Comparison of ENCODE assay signal across 26 cellular contexts in genomic region chr10:128896183-128896805, GRCh38.
"Had no signal": no experiment of that assay in that cellular context is flagged by ENCODE, and none has a peak within 500 bp of the region (broad histone marks: within the 10 kb centered on the region; RNA-seq: fewer than 3 reads in every experiment).

No MANE protein-coding gene starts in this region.

- H3K4me3 ChIP-seq: lower lobe of right lung, skin epidermis, thoracic aorta, vagina had no signal

- H3K27me3 ChIP-seq: foreskin keratinocyte, vagina had no signal

- H3K27ac Mint-ChIP-seq: activated CD8-positive, alpha-beta T cell treated with anti-CD3 and anti-CD28 coated beads, Interleukin-2, amount 10 ng/mL, durations not matched to agents 7 days and 5 days; activated naive CD8-positive, alpha-beta T cell treated with anti-CD3 and anti-CD28 coated beads for 36 hours; activated T-helper 2 cell treated with anti-CD3 and anti-CD28 coated beads, Interferon-gamma antibody, Interleukin-2, Interleukin-4, amounts not matched to agents 10 μg/mL and 5 μg/mL and 100 μg/mL, durations not matched to agents 14 hours and 24 hours and 36 hours; endodermal cell; naive B cell; stimulated activated effector memory CD8-positive, alpha-beta T cell treated with anti-CD3 and anti-CD28 coated beads, Interleukin-12 subunit alpha, Interleukin-12 subunit beta, amount 100 ng/mL, for 72 hours; type B pancreatic cell had no signal

- H3K4me3 Mint-ChIP-seq: activated CD8-positive, alpha-beta T cell treated with anti-CD3 and anti-CD28 coated beads, Interleukin-2, amount 10 ng/mL, durations not matched to agents 7 days and 5 days; activated naive CD8-positive, alpha-beta T cell treated with anti-CD3 and anti-CD28 coated beads for 36 hours; endodermal cell; naive B cell; stimulated activated effector memory CD8-positive, alpha-beta T cell treated with anti-CD3 and anti-CD28 coated beads, Interleukin-12 subunit alpha, Interleukin-12 subunit beta, amount 100 ng/mL, for 72 hours; type B pancreatic cell had no signal

- ATAC-seq: activated CD8-positive, alpha-beta T cell treated with anti-CD3 and anti-CD28 coated beads, Interleukin-2, amount 10 ng/mL, durations not matched to agents 7 days and 5 days; left colon; lower lobe of right lung; stimulated activated effector memory CD8-positive, alpha-beta T cell treated with anti-CD3 and anti-CD28 coated beads, Interleukin-12 subunit alpha, Interleukin-12 subunit beta, amount 100 ng/mL, for 72 hours had no signal

- H3K36me3 Mint-ChIP-seq: activated naive CD8-positive, alpha-beta T cell treated with anti-CD3 and anti-CD28 coated beads for 36 hours; naive B cell; stimulated activated effector memory CD8-positive, alpha-beta T cell treated with anti-CD3 and anti-CD28 coated beads, Interleukin-12 subunit alpha, Interleukin-12 subunit beta, amount 100 ng/mL, for 72 hours; type B pancreatic cell had no signal

- H3K4me1 Mint-ChIP-seq: activated naive CD8-positive, alpha-beta T cell treated with anti-CD3 and anti-CD28 coated beads for 36 hours; naive B cell; stimulated activated effector memory CD8-positive, alpha-beta T cell treated with anti-CD3 and anti-CD28 coated beads, Interleukin-12 subunit alpha, Interleukin-12 subunit beta, amount 100 ng/mL, for 72 hours had no signal

- FAIRE-seq: bronchial epithelial cell had no signal

- H3K36me3 ChIP-seq: lower lobe of right lung, thoracic aorta, vagina had no signal

- H3K27ac ChIP-seq: epithelial cell of prostate, foreskin keratinocyte, lower lobe of right lung, thoracic aorta, vagina had no signal

- DNase-seq: activated CD4-positive, alpha-beta T cell treated with anti-CD3 and anti-CD28 coated beads for 1 hour; activated CD4-positive, alpha-beta T cell treated with anti-CD3 and anti-CD28 coated beads, Interleukin-2, amount 50 U/mL, for 1 hour; activated CD8-positive, alpha-beta T cell treated with anti-CD3 and anti-CD28 coated beads, Interleukin-2, amount 10 ng/mL, durations not matched to agents 7 days and 5 days; activated naive CD4-positive, alpha-beta T cell treated with Interleukin-2 at 50 U/mL for 16 hours; activated naive CD8-positive, alpha-beta T cell treated with anti-CD3 and anti-CD28 coated beads for 36 hours; amniotic stem cell; cortex of kidney; endodermal cell; islet precursor cell; left colon; lower lobe of right lung; naive B cell; occipital lobe; retina; stimulated activated CD4-positive, alpha-beta T cell treated with anti-CD3 and anti-CD28 coated beads, Interleukin-1b, Interleukin-23, amount 100 ng/mL, for 48 hours; T-helper 9 cell had no signal

- H3K9me3 ChIP-seq: lower lobe of right lung, thoracic aorta, vagina had no signal

- H3K4me1 ChIP-seq: foreskin keratinocyte, vagina had no signal

- H3K9me3 Mint-ChIP-seq: activated naive CD8-positive, alpha-beta T cell treated with anti-CD3 and anti-CD28 coated beads for 36 hours; activated T-helper 2 cell treated with anti-CD3 and anti-CD28 coated beads, Interferon-gamma antibody, Interleukin-2, Interleukin-4, amounts not matched to agents 10 μg/mL and 5 μg/mL and 100 μg/mL, durations not matched to agents 14 hours and 24 hours and 36 hours; endodermal cell; neural crest cell; stimulated activated effector memory CD8-positive, alpha-beta T cell treated with anti-CD3 and anti-CD28 coated beads, Interleukin-12 subunit alpha, Interleukin-12 subunit beta, amount 100 ng/mL, for 72 hours; type B pancreatic cell had no signal
